ENCODE assay signal across 8 cellular contexts in genomic region chrX:10173331-10173900, GRCh38. TPM values are rescaled to one million over a fixed set of nuclear protein-coding genes. Genes with fewer than 3 reads are reported as not detected.
DNase-seq lines count a peak whose midpoint lies in the region; TF ChIP-seq lines count a peak whose summit lies in the region.

No MANE protein-coding gene starts in this region.

- H3K4me3 ChIP-seq in ovary: no peak overlapping the region

- no peaks in the 10 kb centered on the region for H3K9me3 ChIP-seq in ovary

- TF ChIP-seq POLR2A in ovary (IDR thresholded peaks at IDR 0.05): no peak

- intact Hi-C loops in ovary (cut with DNase I): no loop called here

- 18 to 41% (median 22%) methylated on average over 19 of the region's 19 CpGs for WGBS in ovary, 3 donors

- no peaks in the 10 kb centered on the region for H3K36me3 ChIP-seq in ovary

- DNase-seq in DMS 273 treated with DMSO at 0.1 percent for 48 hours (lab: John Stamatoyannopoulos, UW): peak; percentile 52
- peak; percentile 82 for DNase-seq in NCI-H69 (lab: John Stamatoyannopoulos, UW)
- peak; percentile 77 for DNase-seq in fibroblast of gingiva (ENCODE audit: low read depth)
- DNase-seq in ovary: peak; percentile 81 to 85 (median 84)
- no peak for DNase-seq in epidermal melanocyte (ENCODE audit: insufficient read length, low spot score)
- no peak for DNase-seq in activated naive CD4-positive, alpha-beta T cell treated with anti-CD3 and anti-CD28 coated beads, Interleukin-2, amount 50 U/mL, for 16 hours
- no peak for DNase-seq in dedifferentiated amniotic fluid mesenchymal stem cell (ENCODE audit: extremely low spot score)
- no peak for DNase-seq in activated effector memory CD4-positive, alpha-beta T cell treated with anti-CD3 and anti-CD28 coated beads, Interleukin-2, amount 50 U/mL, for 16 hours

- peaks cover 13% of the 10 kb centered on the region for H3K4me1 ChIP-seq in ovary (ENCODE audit: insufficient read depth)

- no peak for TF ChIP-seq CTCF in ovary (IDR thresholded peaks at IDR 0.05)

- no peaks in the 10 kb centered on the region for H3K27me3 ChIP-seq in ovary

- no peak for TF ChIP-seq EP300 in ovary (IDR thresholded peaks at IDR 0.05)

- peak overlapping the region; percentile 3 to 74 for H3K27ac ChIP-seq in ovary

RNA-seq across cellular contexts. Expression of gene CLCN4, which starts 16.6 kb away (rescaled TPM):
- total RNA-seq in ovary: 1 to 10 TPM in 6 of 7 donors, under 1 TPM in 1; 0.36 to 4.2 (median 3.1) TPM
- 1 to 10 TPM in 1 of 2 donors, under 1 TPM in 1; 0.92 to 3.0 TPM for polyA plus RNA-seq in ovary

Comparison
In these comparisons a context has a peak if more than half of its experiments do, and no peak if none do; other contexts are left out.
1. DNase-seq: peak in DMS 273 treated with DMSO at 0.1 percent for 48 hours (single experiment), NCI-H69 (single experiment), fibroblast of gingiva (single experiment) and ovary (5 of 5); none in epidermal melanocyte (single experiment), activated naive CD4-positive, alpha-beta T cell treated with anti-CD3 and anti-CD28 coated beads, Interleukin-2, amount 50 U/mL, for 16 hours (single experiment), dedifferentiated amniotic fluid mesenchymal stem cell (single experiment) and activated effector memory CD4-positive, alpha-beta T cell treated with anti-CD3 and anti-CD28 coated beads, Interleukin-2, amount 50 U/mL, for 16 hours (single experiment).